Comparison of ENCODE assay signal across 8 cellular contexts in the genomic region with DNA sequence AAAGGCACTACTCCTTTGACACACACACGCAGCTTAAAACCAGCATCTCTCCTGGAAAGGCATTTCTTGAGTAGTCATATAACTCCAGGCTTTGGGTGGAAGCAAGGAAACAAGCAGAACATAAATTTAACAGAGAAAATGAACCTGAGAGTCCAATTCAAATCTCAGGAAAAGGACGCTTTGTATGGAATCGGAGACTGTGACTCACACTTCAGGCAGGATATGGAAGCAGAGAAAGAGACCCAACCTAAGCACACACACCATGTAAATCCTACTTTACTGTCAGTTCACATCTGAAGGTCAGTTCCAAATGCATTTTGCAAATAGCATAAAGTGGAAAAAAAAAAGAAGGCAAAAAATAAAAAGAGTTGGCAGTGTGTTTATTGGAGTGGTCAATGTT.
"Had no signal": no experiment of that assay in that cellular context is flagged by ENCODE, and none has a peak within 500 bp of the region (broad histone marks: within the 10 kb centered on the region; RNA-seq: fewer than 3 reads in every experiment).

No MANE protein-coding gene starts in this region.

- FAIRE-seq: G401.6, GM12878, GM12891, GM12892, GM18507, GM19239 had no signal

- DNase-seq: GDM1, GF-D8 had no signal

- H3K4me3 ChIP-seq: GM12878 had no signal

- ATAC-seq: GM12878 had no signal
